In the genomic region with DNA sequence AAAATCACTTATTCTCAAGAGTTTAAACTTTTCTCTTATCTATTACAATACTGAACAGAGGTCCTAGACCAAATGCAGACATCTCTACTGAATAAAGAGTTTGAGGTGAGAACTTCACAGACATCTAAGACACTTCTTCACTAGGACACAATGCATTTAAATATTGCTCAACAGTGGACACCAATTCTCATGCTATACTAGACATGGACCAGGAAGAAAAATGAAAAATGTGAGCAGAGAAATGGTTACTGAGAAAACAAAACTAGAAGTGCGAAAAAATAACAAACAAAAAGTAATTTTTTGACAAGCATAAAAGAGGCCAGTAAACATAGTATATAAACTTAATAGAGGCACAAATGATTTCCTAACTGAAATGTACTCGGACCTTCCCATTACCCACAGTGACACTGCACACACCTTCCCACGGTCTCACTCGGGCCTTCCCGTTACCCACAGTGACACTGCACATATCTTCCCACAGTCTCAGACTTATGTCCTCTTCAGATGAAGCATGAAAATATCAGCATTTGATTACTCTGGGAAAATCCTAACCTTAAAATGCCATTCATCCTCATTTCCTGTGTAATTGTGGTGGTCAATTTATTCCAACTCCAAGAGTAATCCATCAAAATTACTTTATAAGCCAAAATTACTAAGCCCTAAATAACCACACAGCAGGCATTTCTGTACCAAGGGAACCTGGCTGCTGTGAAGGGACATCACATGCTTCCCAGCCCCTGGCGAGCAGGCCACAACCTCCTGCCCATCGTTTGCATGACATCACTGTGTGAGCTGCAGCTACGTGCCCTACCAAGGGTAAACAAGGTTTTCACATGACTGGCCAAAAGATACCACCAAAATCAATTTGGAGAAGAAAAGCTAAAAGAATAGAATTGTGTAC, we compare ENCODE assay signal across 1 cellular context.
TF ChIP-seq lines count a peak whose summit lies in the region.

No MANE protein-coding gene starts in this region.

TF ChIP-seq in GM12878, 131 proteins besides CTCF, POLR2A, EP300 and RAD21 (continued from another document and continues in another):
- TF ChIP-seq MLLT1 (IDR thresholded peaks at IDR 0.05) = peak; percentile 28
- TF ChIP-seq CEBPB (IDR thresholded peaks at IDR 0.05; ENCODE audit: borderline replicate concordance in 1 of 2, low read depth in 2 of 2, low read length in 2 of 2) = peak in 1 of 2 experiments; percentile 87; a peak in 2 of 4 replicates
- no peak for TF ChIP-seq SIN3A (IDR thresholded peaks at IDR 0.05; ENCODE audit: low read depth, low read length)
- no peak for TF ChIP-seq TCF7 (IDR thresholded peaks at IDR 0.05; ENCODE audit: borderline replicate concordance)
- TF ChIP-seq ZNF207 (IDR thresholded peaks at IDR 0.05; ENCODE audit: borderline replicate concordance) = 0 out of 2 replicates have a peak, but pooled peaks have one; percentile 9
- peak; percentile 91 for TF ChIP-seq BCL3 (IDR thresholded peaks at IDR 0.05; ENCODE audit: borderline replicate concordance, insufficient read depth, low read depth, low read length, poor library complexity, severe bottlenecking)
- TF ChIP-seq JUNB (IDR thresholded peaks at IDR 0.05) = peak; percentile 31; the same call in 1 of the 2 replicates
- 0 out of 2 replicates have a peak, but pooled peaks have one; percentile 21 for TF ChIP-seq CBFB (IDR thresholded peaks at IDR 0.05; ENCODE audit: low read depth)
- TF ChIP-seq RCOR1 (conservative IDR thresholded peaks at IDR 0.05; ENCODE audit: low read depth, low read length) = no peak
- peak; percentile 67 for TF ChIP-seq MTA2 (IDR thresholded peaks at IDR 0.05; ENCODE audit: low read depth)
- TF ChIP-seq NKRF (conservative IDR thresholded peaks at IDR 0.05) = 0 out of 2 replicates have a peak, but pooled peaks have one; percentile 21
- TF ChIP-seq ELK1 (IDR thresholded peaks at IDR 0.05; ENCODE audit: low read depth, low read length) = no peak
- TF ChIP-seq YY1 (IDR thresholded peaks at IDR 0.05; ENCODE audit: low read depth, low read length) = 0 out of 2 replicates have a peak, but pooled peaks have one; percentile 12
- peak; percentile 61 for TF ChIP-seq SMAD1 (IDR thresholded peaks at IDR 0.05; ENCODE audit: low read depth, partially characterized antibody)
- TF ChIP-seq NRF1 (conservative IDR thresholded peaks at IDR 0.05; ENCODE audit: low read depth, low read length) = no peak
- 0 out of 2 replicates have a peak, but pooled peaks have one; percentile 20 for TF ChIP-seq BCL11A (IDR thresholded peaks at IDR 0.05; ENCODE audit: low read depth, low read length)
- TF ChIP-seq BHLHE40 (IDR thresholded peaks at IDR 0.05; ENCODE audit: borderline replicate concordance in 1 of 2, low read depth in 2 of 2, low read length in 1 of 2) = peak; percentile 28 to 71; a peak in 3 of 4 replicates
- TF ChIP-seq IKZF1 (conservative IDR thresholded peaks at IDR 0.05) = peak; percentile 79
- TF ChIP-seq ZBED1 (IDR thresholded peaks at IDR 0.05; ENCODE audit: borderline replicate concordance) = no peak; the same call in none of the 2 replicates
- TF ChIP-seq POU2F2 (IDR thresholded peaks at IDR 0.05; ENCODE audit: borderline replicate concordance, low read depth, low read length) = no peak; the same call in 2 of the 3 replicates
- TF ChIP-seq ZBTB33 (IDR thresholded peaks at IDR 0.05) = no peak
- TF ChIP-seq ZNF274 (IDR thresholded peaks at IDR 0.05; ENCODE audit: insufficient read depth, insufficient read length) = no peak
- peak; percentile 49 for TF ChIP-seq POLR2AphosphoS5 (IDR thresholded peaks at IDR 0.05; ENCODE audit: low read length)
- no peak for TF ChIP-seq FOS (IDR thresholded peaks at IDR 0.05; ENCODE audit: borderline replicate concordance, extremely low read depth, insufficient read length)
- peak; percentile 79 to 85 for TF ChIP-seq IKZF2 (IDR thresholded peaks at IDR 0.05)
- peak; percentile 55; the same call in 1 of the 2 replicates for TF ChIP-seq CREM (IDR thresholded peaks at IDR 0.05; ENCODE audit: low read depth)
- TF ChIP-seq CHD2 (IDR thresholded peaks at IDR 0.05; ENCODE audit: borderline replicate concordance, low read depth, low read length) = peak; percentile 32; the same call in 1 of the 2 replicates
- TF ChIP-seq MEF2B (IDR thresholded peaks at IDR 0.05; ENCODE audit: partially characterized antibody, poor library complexity, severe bottlenecking) = peak; percentile 95
- no peak for TF ChIP-seq BRCA1 (IDR thresholded peaks at IDR 0.05; ENCODE audit: low read depth, low read length)
- no peak for TF ChIP-seq TAF1 (IDR thresholded peaks at IDR 0.05; ENCODE audit: borderline replicate concordance, low read depth, low read length)
- TF ChIP-seq CEBPZ (IDR thresholded peaks at IDR 0.05; ENCODE audit: low read depth, low read length) = no peak
- peak; percentile 80 for TF ChIP-seq TCF12 (IDR thresholded peaks at IDR 0.05; ENCODE audit: low read depth, low read length)
- TF ChIP-seq SIX5 (IDR thresholded peaks at IDR 0.05; ENCODE audit: low read depth, low read length, severe bottlenecking) = no peak
- TF ChIP-seq DPF2 (IDR thresholded peaks at IDR 0.05) = peak; percentile 50; the same call in 1 of the 2 replicates
- no peak; the same call in 1 of the 2 replicates for TF ChIP-seq SPI1 (IDR thresholded peaks at IDR 0.05; ENCODE audit: borderline replicate concordance, insufficient read depth, low read depth, low read length)
- peak; percentile 68 for TF ChIP-seq BACH1 (IDR thresholded peaks at IDR 0.05; ENCODE audit: borderline replicate concordance)
- TF ChIP-seq ESRRA (IDR thresholded peaks at IDR 0.05; ENCODE audit: low read length) = no peak
- TF ChIP-seq PAX5 (IDR thresholded peaks at IDR 0.05; ENCODE audit: borderline replicate concordance, low read depth, low read length) = peak; percentile 36; the same call in 1 of the 2 replicates
- TF ChIP-seq WRNIP1 (IDR thresholded peaks at IDR 0.05; ENCODE audit: borderline replicate concordance, low read depth, low read length) = no peak
- TF ChIP-seq ASH2L (IDR thresholded peaks at IDR 0.05; ENCODE audit: borderline replicate concordance, low read depth) = no peak
- no peak for TF ChIP-seq CBX5 (IDR thresholded peaks at IDR 0.05; ENCODE audit: low read depth)
- no peak for TF ChIP-seq MEF2A (IDR thresholded peaks at IDR 0.05; ENCODE audit: insufficient read depth, low read depth, low read length)
- TF ChIP-seq ZNF384 (IDR thresholded peaks at IDR 0.05; ENCODE audit: borderline replicate concordance, low read depth, low read length) = no peak
- TF ChIP-seq HSF1 (IDR thresholded peaks at IDR 0.05; ENCODE audit: low read depth, low read length) = no peak
- TF ChIP-seq RELA (IDR thresholded peaks at IDR 0.05; ENCODE audit: borderline replicate concordance, partially characterized antibody) = peak; percentile 45
- TF ChIP-seq NR2F1 (conservative IDR thresholded peaks at IDR 0.05) = peak; percentile 82; the same call in 1 of the 2 replicates
- no peak for TF ChIP-seq CBX3 (IDR thresholded peaks at IDR 0.05; ENCODE audit: borderline replicate concordance, low read depth)
- TF ChIP-seq SMARCA5 (IDR thresholded peaks at IDR 0.05) = peak; percentile 18; the same call in 1 of the 2 replicates
- no peak for TF ChIP-seq TARDBP (IDR thresholded peaks at IDR 0.05; ENCODE audit: borderline replicate concordance)
- TF ChIP-seq STAT3 (IDR thresholded peaks at IDR 0.05; ENCODE audit: low read depth, low read length) = no peak
- peak; percentile 13; the same call in 1 of the 2 replicates for TF ChIP-seq PML (IDR thresholded peaks at IDR 0.05; ENCODE audit: low read length)
- peak; percentile 87 for TF ChIP-seq POLR2AphosphoS2 (IDR thresholded peaks at IDR 0.05; ENCODE audit: low read depth, low read length)
